29 cellular contexts compared by ENCODE assay signal in genomic region chr13:23987331-23987730, GRCh38.
A peak's percentile ranks its signal among the peaks of the same experiment; 100 is the strongest.
DNase-seq lines count a peak whose midpoint lies in the region; ATAC-seq, FAIRE-seq and TF ChIP-seq lines count a peak whose summit lies in the region.
"Had no signal": no experiment of that assay in that cellular context is flagged by ENCODE, and none has a peak within 500 bp of the region (broad histone marks: within the 10 kb centered on the region; RNA-seq: fewer than 3 reads in every experiment).

No MANE protein-coding gene starts in this region.

- POLR2A ChIA-PET in BJ (lab: Charles Lee): no interaction called here

- peaks cover 29% of the 10 kb centered on the region for H3K4me1 ChIP-seq in SJCRH30
- no peaks in the 10 kb centered on the region for H3K4me1 ChIP-seq in aorta (ENCODE audit: control insufficient read depth in 1 of 2, insufficient read depth in 2 of 2, low read length in 2 of 2)

- no peaks in the 10 kb centered on the region for H3K9me3 ChIP-seq in SJCRH30 (replicated peaks)
- no peaks in the 10 kb centered on the region for H3K9me3 ChIP-seq in aorta (ENCODE audit: control insufficient read depth, low read length)
- H3K9me3 ChIP-seq: upper lobe of left lung had no signal

- CTCF ChIA-PET in BJ (lab: Yijun Ruan, JAX): interaction anchor here (0.5 to 1.2 kb wide), 3 partner anchors 32 to 233 kb away, joined by 3 to 4 read pairs (median 3); no protein-coding TSS in a partner anchor

- no peak for FAIRE-seq in HTR-8/SVneo (lab: Jason Lieb, UNC)
- FAIRE-seq: bronchial epithelial cell, GM12892, keratinocyte had no signal

- no peak for TF ChIP-seq CTCF in BJ (IDR thresholded peaks at IDR 0.05; ENCODE audit: insufficient read depth, low read depth, low read length)

- ATAC-seq in GM21786 (IDR thresholded peaks at IDR 0.05; ENCODE audit: unreplicated experiment) (no peak), aorta (ENCODE audit: low FRiP score) (no peak)
- ATAC-seq: activated CD4-positive, alpha-beta T cell treated with anti-CD3 and anti-CD28 coated beads for 36 hours; effector memory CD8-positive, alpha-beta T cell; natural killer cell; right cardiac atrium; stimulated activated effector memory CD8-positive, alpha-beta T cell treated with anti-CD3 and anti-CD28 coated beads, Interleukin-12 subunit alpha, Interleukin-12 subunit beta, amount 100 ng/mL, for 72 hours had no signal

- no peaks in the 10 kb centered on the region for H3K36me3 ChIP-seq in BJ (ENCODE audit: control insufficient read depth, insufficient read depth, low read length)
- H3K36me3 ChIP-seq in SJCRH30: no peaks in the 10 kb centered on the region
- no peaks in the 10 kb centered on the region for H3K36me3 ChIP-seq in aorta (ENCODE audit: control insufficient read depth in 1 of 2, insufficient read depth in 2 of 2, low read length in 1 of 2)
- H3K36me3 ChIP-seq: upper lobe of left lung had no signal

- H3K4me3 ChIP-seq in BJ (ENCODE audit: low read depth, low read length) (no peak overlapping the region), SJCRH30 (no peak overlapping the region), aorta (ENCODE audit: low read length in 2 of 2) (no peak overlapping the region)
- H3K4me3 ChIP-seq: coronary artery, upper lobe of left lung had no signal

- peak; percentile 29 for DNase-seq in BJ (ENCODE audit: low read depth)
- DNase-seq in SJCRH30: no peak
- peak; percentile 62 for DNase-seq in fibroblast of peridontal ligament (ENCODE audit: extremely low read depth)
- DNase-seq in non-pigmented ciliary epithelial cell (ENCODE audit: low read depth): peak; percentile 49
- DNase-seq in aorta: no peak
- DNase-seq in HTR-8/SVneo (ENCODE audit: insufficient read length, low spot score): no peak
- DNase-seq in T-helper 2 cell: no peak
- DNase-seq: activated CD4-positive, alpha-beta T cell treated with anti-CD3 and anti-CD28 coated beads for 36 hours; activated naive CD4-positive, alpha-beta T cell treated with Interleukin-2 at 50 U/mL for 16 hours; activated T-cell treated with anti-CD3 and anti-CD28 coated beads, Interleukin-2, amount 50 U/mL, for 48 hours; DND-41; effector memory CD8-positive, alpha-beta T cell; erythroblast; Kasumi-1; MV-4-11; natural killer cell; NCI-H146; NCI-H510A treated with DMSO at 0.1 percent for 48 hours; Right ventricle myocardium superior; stimulated activated CD4-positive, alpha-beta T cell treated with anti-CD3 and anti-CD28 coated beads, Interleukin-4, amount 100 ng/mL, for 24 hours; substantia nigra; upper lobe of left lung had no signal

- H3K27me3 ChIP-seq in BJ (ENCODE audit: control insufficient read depth, insufficient read depth, low read length): no peaks in the 10 kb centered on the region
- H3K27me3 ChIP-seq in SJCRH30: no peaks in the 10 kb centered on the region
- H3K27me3 ChIP-seq in aorta (ENCODE audit: control insufficient read depth in 1 of 2, insufficient read depth in 2 of 2, low read length in 1 of 2): no peaks in the 10 kb centered on the region
- H3K27me3 ChIP-seq: upper lobe of left lung had no signal

- H3K27ac ChIP-seq in SJCRH30: peak overlapping the region; percentile 62
- H3K27ac ChIP-seq in aorta (ENCODE audit: low read depth in 1 of 2, low read length in 2 of 2): no peak overlapping the region
- H3K27ac ChIP-seq: coronary artery, upper lobe of left lung had no signal

- intact Hi-C loops in aorta (cut with DNase I): no loop called here

- 72% methylated on average over 2 of the region's 2 CpGs for WGBS in aorta, 2 donors

Comparison
In these comparisons a context has a peak if more than half of its experiments do, and no peak if none do; other contexts are left out.
1. DNase-seq: peak in BJ (single experiment), fibroblast of peridontal ligament (single experiment) and non-pigmented ciliary epithelial cell (single experiment); none in SJCRH30 (0 of 2), aorta (0 of 2), HTR-8/SVneo (single experiment) and T-helper 2 cell (0 of 5).